ENCODE assay signal across 8 cellular contexts in the genomic region with DNA sequence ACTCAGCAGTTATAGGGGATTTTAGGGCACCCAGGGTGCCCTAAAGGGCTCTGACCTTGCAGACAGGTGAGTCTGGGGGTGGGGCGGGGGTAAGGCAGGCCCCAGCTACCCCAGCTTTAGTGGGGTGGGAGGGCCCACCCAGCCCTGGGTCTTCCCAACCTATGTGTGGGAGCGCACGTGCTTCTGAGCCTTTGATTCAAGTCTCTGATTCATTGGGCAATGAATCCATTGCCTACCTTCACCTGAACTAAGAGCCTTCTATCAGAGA.
A peak's percentile ranks its signal among the peaks of the same experiment; 100 is the strongest.
DNase-seq lines count a peak whose midpoint lies in the region; ATAC-seq and TF ChIP-seq lines count a peak whose summit lies in the region.

No MANE protein-coding gene starts in this region.

- peaks cover 28 to 35% of the 10 kb centered on the region in 2 donors for H3K4me1 Mint-ChIP-seq in effector memory CD8-positive, alpha-beta T cell (ENCODE audit: low read depth in 2 of 2)
- peaks cover 52% of the 10 kb centered on the region for H3K4me1 Mint-ChIP-seq in nephron

- no peaks in the 10 kb centered on the region for H3K9me3 Mint-ChIP-seq in effector memory CD8-positive, alpha-beta T cell
- H3K9me3 Mint-ChIP-seq in nephron: no peaks in the 10 kb centered on the region

- H3K27ac Mint-ChIP-seq in effector memory CD8-positive, alpha-beta T cell: peak overlapping the region; percentile 93
- peak overlapping the region in 2 of 3 experiments; percentile 95 to 96 for H3K27ac Mint-ChIP-seq in nephron

- no peak for ATAC-seq in effector memory CD8-positive, alpha-beta T cell (replicated peaks)
- no peak for ATAC-seq in HG03095 (IDR thresholded peaks at IDR 0.05; ENCODE audit: unreplicated experiment)

- CTCF ChIA-PET in AG04449 (lab: Yijun Ruan, JAX): interaction anchor here (0.9 to 14.2 kb wide), 14 partner anchors 10 to 147 kb away, joined by 3 to 254 read pairs (median 4); no protein-coding TSS in a partner anchor

- TF ChIP-seq POLR2A in NB4 (IDR thresholded peaks at IDR 0.05; ENCODE audit: extremely low read depth, insufficient read length): no peak

- H3K27me3 Mint-ChIP-seq in effector memory CD8-positive, alpha-beta T cell: no peaks in the 10 kb centered on the region
- H3K27me3 Mint-ChIP-seq in nephron (ENCODE audit: low read depth): no peaks in the 10 kb centered on the region

- peak overlapping the region; percentile 91 to 92 for H3K4me3 Mint-ChIP-seq in effector memory CD8-positive, alpha-beta T cell
- H3K4me3 Mint-ChIP-seq in nephron: peak overlapping the region in 2 of 3 experiments; percentile 74 to 78

- DNase-seq in AG04449 (ENCODE audit: low read depth, low spot score): no peak
- no peak for DNase-seq in NB4 (ENCODE audit: low read depth)
- DNase-seq in effector memory CD8-positive, alpha-beta T cell: no peak
- no peak for DNase-seq in NCI-H1092 treated with DMSO at 0.1 percent for 48 hours (lab: John Stamatoyannopoulos, UW)
- no peak for DNase-seq in GM10266 (ENCODE audit: extremely low spot score)
- no peak for DNase-seq in MV-4-11 (lab: John Stamatoyannopoulos, UW)

- TF ChIP-seq CTCF in AG04449 (IDR thresholded peaks at IDR 0.05; ENCODE audit: insufficient read depth, low read length, missing control alignments) (no peak), NB4 (IDR thresholded peaks at IDR 0.05; ENCODE audit: low read depth, low read length) (no peak), nephron (IDR thresholded peaks at IDR 0.05; ENCODE audit: unreplicated experiment in 3 of 3) (no peak), GM10266 (IDR thresholded peaks at IDR 0.05; ENCODE audit: control insufficient read depth, insufficient read depth, low read depth, missing control alignments) (no peak)

- H3K4me3 ChIP-seq in AG04449 (ENCODE audit: low read depth, low read length): peak overlapping the region; percentile 55
- H3K4me3 ChIP-seq in NB4 (ENCODE audit: low read depth, low read length): peak overlapping the region; percentile 71

- POLR2A ChIA-PET in AG04449 (lab: Yijun Ruan, JAX): interaction anchor here (0.6 to 1.7 kb wide), 2 partner anchors 13 to 150 kb away, joined by 4 to 5 read pairs; no protein-coding TSS in a partner anchor

- H3K36me3 Mint-ChIP-seq in effector memory CD8-positive, alpha-beta T cell (ENCODE audit: insufficient read depth): peaks cover 41% of the 10 kb centered on the region
- H3K36me3 Mint-ChIP-seq in nephron (ENCODE audit: low read depth): peaks cover 11% of the 10 kb centered on the region
